Comparison of ENCODE assay signal across 8 cellular contexts in the genomic region with DNA sequence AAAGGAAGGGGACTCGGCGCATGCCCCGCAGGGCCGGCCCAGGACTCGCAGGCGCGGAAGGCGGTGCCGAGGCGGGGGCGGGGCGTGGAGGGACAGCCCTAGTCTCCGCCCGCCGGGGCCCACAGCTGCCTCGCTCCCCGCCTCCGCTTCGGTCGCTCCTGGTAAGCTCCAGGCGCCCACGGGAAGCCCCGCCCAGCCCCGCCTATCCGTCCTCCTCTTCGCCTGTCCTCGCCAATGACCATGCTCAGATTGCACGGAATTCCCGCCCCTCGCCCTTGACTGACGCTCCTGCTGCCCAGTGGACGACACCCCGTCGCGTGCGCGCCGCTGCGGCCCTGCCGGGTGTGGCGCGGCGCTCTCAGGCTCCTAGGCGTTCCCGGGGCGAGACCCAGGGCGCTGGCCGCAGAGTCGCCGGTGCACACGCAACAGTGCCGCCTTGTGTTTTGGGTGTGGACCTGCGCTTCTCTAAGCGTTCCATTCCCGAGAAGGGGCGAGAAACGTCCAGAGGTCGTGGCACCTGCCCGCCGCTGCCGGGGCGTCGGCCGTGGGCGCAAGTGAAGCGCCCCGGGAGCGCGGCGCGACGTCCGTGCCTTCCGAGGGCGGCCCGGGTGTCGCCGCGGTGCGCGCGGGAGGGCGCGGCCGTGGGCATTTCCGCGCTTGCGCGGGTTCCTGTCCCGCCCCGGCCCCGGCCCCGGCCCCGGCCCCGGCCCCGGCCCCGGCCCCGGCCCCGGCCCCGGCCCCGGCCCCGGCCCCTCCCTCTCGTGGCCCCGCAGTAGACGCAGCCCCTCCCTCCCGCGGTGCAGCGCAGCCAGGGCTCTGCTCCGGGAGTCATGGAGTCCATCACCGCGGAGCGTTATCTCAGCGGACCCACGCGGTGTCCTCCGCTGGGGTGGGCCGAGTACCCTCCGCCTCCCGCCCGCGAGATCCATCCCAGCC. TPM values are rescaled to one million over a fixed set of nuclear protein-coding genes. Genes with fewer than 3 reads are reported as not detected.
DNase-seq lines count a peak whose midpoint lies in the region; ATAC-seq, FAIRE-seq and TF ChIP-seq lines count a peak whose summit lies in the region.
"Not testable (repeated sequence)": the region's sequence is repeated elsewhere in the genome, so short reads cannot be mapped to it uniquely, and the experiment has no call there.

No MANE protein-coding gene starts in this region.

- not testable (repeated sequence) for H3K4me3 ChIP-seq in HCT116 (replicated peaks in 1 of 2; ENCODE audit: low read depth in 1 of 2, low read length in 2 of 2); GM12878
- H3K4me3 ChIP-seq in Peyer's patch: peak overlapping the region in 2 of 4 donors; percentile 33 to 42

- H3K27me3 Mint-ChIP-seq in immature natural killer cell (ENCODE audit: low read depth in 3 of 3): not testable (repeated sequence)

- not testable (repeated sequence) for DNase-seq in HCT116 (ENCODE audit: low read depth, low spot score); Peyer's patch; GM12878 (ENCODE audit: low read depth, low spot score); stimulated activated naive CD8-positive, alpha-beta T cell treated with anti-CD3 and anti-CD28 coated beads, Interleukin-15, Interleukin-2, amounts not matched to agents 100 U/mL and 50 U/mL, for 24 hours
- peak; percentile 33 to 65 (median 55) for DNase-seq in immature natural killer cell

- CTCF ChIA-PET in HCT116 (lab: Charles Lee); GM12878 (lab: Yijun Ruan, JAX): not testable (repeated sequence)

- H3K27ac Mint-ChIP-seq in immature natural killer cell: not testable (repeated sequence)

- not testable (repeated sequence) for H3K36me3 ChIP-seq in HCT116 (ENCODE audit: control insufficient read depth in 1 of 2, insufficient read depth in 2 of 2, low read length in 2 of 2); Peyer's patch; GM12878 (ENCODE audit: control insufficient read depth in 2 of 2, insufficient read depth in 2 of 2, low read length in 1 of 2)

- not testable (repeated sequence) for H3K9ac ChIP-seq in HCT116 (ENCODE audit: low read length); GM12878 (ENCODE audit: control insufficient read depth, insufficient read depth, low read length)

- not testable (repeated sequence) for H3K9me3 Mint-ChIP-seq in immature natural killer cell

- H3K4me3 Mint-ChIP-seq in immature natural killer cell: not testable (repeated sequence)

- POLR2A ChIA-PET in HCT116 (lab: Charles Lee); GM12878 (lab: Charles Lee): not testable (repeated sequence)

- H3K4me1 ChIP-seq in HCT116 (ENCODE audit: control insufficient read depth in 1 of 2, insufficient read depth in 2 of 2, low read length in 2 of 2); Peyer's patch; GM12878 (ENCODE audit: control insufficient read depth, insufficient read depth, low read length): not testable (repeated sequence)

- H3K27ac ChIP-seq in HCT116 (ENCODE audit: low read depth, low read length); GM12878 (ENCODE audit: control insufficient read depth, insufficient read depth): not testable (repeated sequence)
- peak overlapping the region; percentile 43 to 86 (median 74) for H3K27ac ChIP-seq in Peyer's patch

- H4K20me1 ChIP-seq in HCT116 (ENCODE audit: insufficient read depth); GM12878 (ENCODE audit: control insufficient read depth, insufficient read depth): not testable (repeated sequence)

- FAIRE-seq in G401.6 (lab: Jason Lieb, UNC) (peak; percentile 81), GM12878 (lab: Jason Lieb, UNC) (peak; percentile 97)

- not testable (repeated sequence) for H2AFZ ChIP-seq in HCT116 (ENCODE audit: low read depth, low read length, poor library complexity, severe bottlenecking); GM12878 (ENCODE audit: control insufficient read depth, low read depth, low read length)

- H3K4me1 Mint-ChIP-seq in immature natural killer cell: not testable (repeated sequence)

- intact Hi-C loops in HCT116 (cut with micrococcal nuclease): loop anchor here (10.0 kb wide), 1 partner anchor 415 kb away; the partner anchor contains the start of genes HCFC1 and TMEM187
- intact Hi-C loops in GM12878 (cut with micrococcal nuclease; ENCODE audit: unreplicated experiment): not testable (repeated sequence)

- not testable (repeated sequence) for H3K9me3 ChIP-seq in HCT116 (ENCODE audit: control insufficient read depth in 1 of 2, insufficient read depth in 1 of 2, low read depth in 1 of 2, low read length in 2 of 2); Peyer's patch; GM12878 (replicated peaks; ENCODE audit: control insufficient read depth, insufficient read depth, low read length)

- H3K36me3 Mint-ChIP-seq in immature natural killer cell: not testable (repeated sequence)

- ATAC-seq in GM19351 (IDR thresholded peaks at IDR 0.05; ENCODE audit: unreplicated experiment) (peak; percentile 62), HCT116 (peak; percentile 83), HG03103 (IDR thresholded peaks at IDR 0.05; ENCODE audit: low read depth, unreplicated experiment) (peak; percentile 63), GM12878 (peak; percentile 75)
- ATAC-seq in stimulated activated naive CD8-positive, alpha-beta T cell treated with anti-CD3 and anti-CD28 coated beads, Interleukin-15, Interleukin-2, amounts not matched to agents 100 U/mL and 50 U/mL, for 24 hours: peak; percentile 73

- in situ Hi-C loops in GM12878 (cut with MboI): not testable (repeated sequence)

- not testable (repeated sequence) for H3K79me2 ChIP-seq in HCT116 (ENCODE audit: insufficient read depth, low read length); GM12878 (ENCODE audit: control insufficient read depth, insufficient read depth, low read length)

- TF ChIP-seq CTCF in HCT116 (IDR thresholded peaks at IDR 0.05 in 2 of 3, conservative IDR thresholded peaks at IDR 0.05 in 1 of 3; ENCODE audit: borderline replicate concordance in 1 of 3, insufficient read depth in 1 of 3, low read depth in 2 of 3, low read length in 2 of 3); Peyer's patch (IDR thresholded peaks at IDR 0.05); GM12878 (IDR thresholded peaks at IDR 0.05 in 2 of 3, conservative IDR thresholded peaks at IDR 0.05 in 1 of 3; ENCODE audit: control insufficient read depth in 2 of 3, extremely low read depth in 1 of 3, insufficient read depth in 1 of 3, low read depth in 3 of 3, low read length in 3 of 3): not testable (repeated sequence)

- WGBS in GM12878 (ENCODE audit: insufficient coverage, insufficient replicate concordance, low lambda C conversion rate, missing lambda C conversion rate): no CpG with 5 or more reads among the region's 121 CpGs

- H3K9me2 ChIP-seq in HCT116 (ENCODE audit: insufficient read depth): not testable (repeated sequence)

- not testable (repeated sequence) for H3K4me2 ChIP-seq in HCT116 (ENCODE audit: low read length); GM12878 (ENCODE audit: control insufficient read depth, insufficient read depth)

- not testable (repeated sequence) for H3K27me3 ChIP-seq in HCT116 (ENCODE audit: insufficient read depth, low read length); Peyer's patch; GM12878 (replicated peaks in 1 of 2; ENCODE audit: control insufficient read depth in 2 of 2, insufficient read depth in 2 of 2, low read length in 1 of 2)

- SMC1A ChIA-PET in GM12878 (lab: Charles Lee; ENCODE audit: uncharacterized antibody, unreplicated experiment): not testable (repeated sequence)

- RAD21 ChIA-PET in HCT116 (lab: Charles Lee; ENCODE audit: low non-redundant PET in 1 of 2, low total read pairs in 2 of 2, uncharacterized antibody in 2 of 2, unreplicated experiment in 2 of 2); GM12878 (lab: Charles Lee; ENCODE audit: unreplicated experiment): not testable (repeated sequence)

- BruUV-seq in HCT116 (replicated peaks; lab: Mats Ljungman, UMichigan); GM12878 (replicated peaks; lab: Mats Ljungman, UMichigan): not testable (repeated sequence)

- TF ChIP-seq RAD21 in HCT116 (IDR thresholded peaks at IDR 0.05; ENCODE audit: low read depth); GM12878 (IDR thresholded peaks at IDR 0.05; ENCODE audit: insufficient read depth, low read depth, low read length): not testable (repeated sequence)

- TF ChIP-seq POLR2A in HCT116 (IDR thresholded peaks at IDR 0.05; ENCODE audit: borderline replicate concordance, extremely low read depth, insufficient read depth, insufficient read length); Peyer's patch (IDR thresholded peaks at IDR 0.05); GM12878 (IDR thresholded peaks at IDR 0.05; ENCODE audit: low read depth, low read length): not testable (repeated sequence)

- not testable (repeated sequence) for TF ChIP-seq EP300 in GM12878 (IDR thresholded peaks at IDR 0.05; ENCODE audit: borderline replicate concordance in 1 of 2, control insufficient read depth in 1 of 2, low read depth in 2 of 2, low read length in 2 of 2)

RNA-seq across cellular contexts. Expression of gene RPL10, which starts 8.1 kb away (rescaled TPM):
- 3,069 TPM for total RNA-seq in HCT116 (2021; ENCODE audit: unreplicated experiment)
- 5,638 and 6,597 TPM in 2 replicates for polyA plus RNA-seq in HCT116 (2012)
- 1,000 to 10,000 TPM; 1,992 to 4,644 (median 2,626) TPM for total RNA-seq in Peyer's patch
- total RNA-seq in GM12878 (2013; cell fraction: nucleolus; rRNA removed): 600 and 614 TPM in 2 replicates
- 4,925 and 4,997 TPM in 2 replicates for total RNA-seq in GM12878 (2014; rRNA removed)
- 3,759 and 3,772 TPM in 2 replicates for total RNA-seq in GM12878 (2014; rRNA removed; fragmentation: Illumina TruSeq; extraction: Trizol)
- total RNA-seq in GM12878 (2021): 4,064 and 4,152 TPM in 2 replicates
- 5,001 TPM for polyA plus RNA-seq in GM12878 (2011; ENCODE audit: low read depth)
- 2,618 and 3,504 TPM in 2 replicates for polyA plus RNA-seq in GM12878 (2011; rRNA removed)
- 4,504 and 6,793 TPM in 2 replicates for polyA plus RNA-seq in GM12878 (2011; cell fraction: cytosol; rRNA removed)
- 1,382 and 2,108 TPM in 2 replicates for polyA plus RNA-seq in GM12878 (2011; cell fraction: nucleus; rRNA removed)
- 6,434 and 6,606 TPM in 2 replicates for polyA plus RNA-seq in GM12878 (2012)
- 6,343 and 6,987 TPM in 2 replicates for polyA plus RNA-seq in GM12878 (2014; fragmentation: Illumina TruSeq; extraction: Trizol)
- polyA plus RNA-seq in GM12878 (2014; fragmentation: Nextera tagmentation; extraction: Ambion mirVana): 1,000 to 10,000 TPM; 5,383 to 7,222 TPM
- 6,238 and 6,871 TPM in 2 replicates for polyA plus RNA-seq in GM12878 (2014; rRNA removed)
- polyA plus RNA-seq in GM12878 (2016; fragmentation: Nextera tagmentation; extraction: Ambion mirVana): 1,000 to 10,000 TPM; 1,938 to 2,032 TPM
- polyA minus RNA-seq in GM12878 (2011; rRNA and poly(A)+ RNA removed): 1,076 and 2,028 TPM in 2 replicates
- 767 and 786 TPM in 2 replicates for polyA minus RNA-seq in GM12878 (2011; cell fraction: cytosol; rRNA and poly(A)+ RNA removed)
- 230 and 289 TPM in 2 replicates for polyA minus RNA-seq in GM12878 (2011; cell fraction: nucleus; rRNA and poly(A)+ RNA removed)
- polyA plus RNA-seq in immature natural killer cell: 1,000 to 10,000 TPM; 2,085 to 3,021 (median 2,819) TPM

RNA-seq across cellular contexts. Expression of gene EMD, which starts 11.0 kb away (rescaled TPM):
- 102 TPM for total RNA-seq in HCT116 (2021; ENCODE audit: unreplicated experiment)
- 148 TPM in 2 replicates for polyA plus RNA-seq in HCT116 (2012)
- total RNA-seq in Peyer's patch: 10 to 100 TPM; 21.7 to 31.4 (median 26.6) TPM
- total RNA-seq in GM12878 (2013; cell fraction: nucleolus; rRNA removed): 11.7 and 14.3 TPM in 2 replicates
- 13.1 and 16.0 TPM in 2 replicates for total RNA-seq in GM12878 (2014; rRNA removed)
- total RNA-seq in GM12878 (2014; rRNA removed; fragmentation: Illumina TruSeq; extraction: Trizol): 26.7 and 27.1 TPM in 2 replicates
- 58.5 and 59.3 TPM in 2 replicates for total RNA-seq in GM12878 (2021)
- 18.8 TPM for polyA plus RNA-seq in GM12878 (2011; ENCODE audit: low read depth)
- 15.3 and 23.3 TPM in 2 replicates for polyA plus RNA-seq in GM12878 (2011; rRNA removed)
- polyA plus RNA-seq in GM12878 (2011; cell fraction: cytosol; rRNA removed): 29.0 and 36.8 TPM in 2 replicates
- polyA plus RNA-seq in GM12878 (2011; cell fraction: nucleus; rRNA removed): 49.6 and 51.9 TPM in 2 replicates
- polyA plus RNA-seq in GM12878 (2012): 48.6 and 64.1 TPM in 2 replicates
- polyA plus RNA-seq in GM12878 (2014; fragmentation: Illumina TruSeq; extraction: Trizol): 63.8 and 83.3 TPM in 2 replicates
- polyA plus RNA-seq in GM12878 (2014; fragmentation: Nextera tagmentation; extraction: Ambion mirVana): 1 to 10 TPM in 1 of 2 experiments, under 1 TPM in 1; 0.76 to 1.9 TPM
- polyA plus RNA-seq in GM12878 (2014; rRNA removed): 63.9 TPM in 2 replicates
- polyA plus RNA-seq in GM12878 (2016; fragmentation: Nextera tagmentation; extraction: Ambion mirVana): 100 to 1,000 TPM in 1 of 2 experiments, 10 to 100 TPM in 1; 89.5 to 100 TPM
- polyA minus RNA-seq in GM12878 (2011; rRNA and poly(A)+ RNA removed): 12.9 and 24.7 TPM in 2 replicates
- 14.8 and 18.7 TPM in 2 replicates for polyA minus RNA-seq in GM12878 (2011; cell fraction: cytosol; rRNA and poly(A)+ RNA removed)
- 12.0 and 16.9 TPM in 2 replicates for polyA minus RNA-seq in GM12878 (2011; cell fraction: nucleus; rRNA and poly(A)+ RNA removed)
- polyA plus RNA-seq in immature natural killer cell: 10 to 100 TPM; 27.2 to 31.2 (median 28.9) TPM

RNA-seq across cellular contexts. Expression of gene FLNA, which starts 15.6 kb away (rescaled TPM):
- total RNA-seq in HCT116 (2021; ENCODE audit: unreplicated experiment) (546 TPM), Peyer's patch (100 to 1,000 TPM; 143 to 663 (median 328) TPM), GM12878 (2014; rRNA removed) (379 and 459 TPM in 2 replicates), GM12878 (2014; rRNA removed; fragmentation: Illumina TruSeq; extraction: Trizol) (128 and 137 TPM in 2 replicates), GM12878 (2021) (617 and 643 TPM in 2 replicates)
- polyA plus RNA-seq in HCT116 (2012): 518 and 552 TPM in 2 replicates
- 217 and 245 TPM in 2 replicates for total RNA-seq in GM12878 (2013; cell fraction: nucleolus; rRNA removed)
- polyA plus RNA-seq in GM12878 (2011; ENCODE audit: low read depth): 75.8 TPM
- polyA plus RNA-seq in GM12878 (2011; rRNA removed) (22.1 and 56.9 TPM in 2 replicates), GM12878 (2014; fragmentation: Illumina TruSeq; extraction: Trizol) (52.0 and 174 TPM in 2 replicates), GM12878 (2014; fragmentation: Nextera tagmentation; extraction: Ambion mirVana) (10 to 100 TPM in 1 of 2 experiments, 1 to 10 TPM in 1; 5.1 to 30.6 TPM), GM12878 (2014; rRNA removed) (168 and 269 TPM in 2 replicates), GM12878 (2016; fragmentation: Nextera tagmentation; extraction: Ambion mirVana) (100 to 1,000 TPM; 344 to 347 TPM), immature natural killer cell (1,000 to 10,000 TPM in 1 of 3 donors, 100 to 1,000 TPM in 2; 135 to 1,231 (median 241) TPM)
- 101 and 120 TPM in 2 replicates for polyA plus RNA-seq in GM12878 (2011; cell fraction: cytosol; rRNA removed)
- 466 and 752 TPM in 2 replicates for polyA plus RNA-seq in GM12878 (2011; cell fraction: nucleus; rRNA removed)
- polyA plus RNA-seq in GM12878 (2012): 167 and 174 TPM in 2 replicates
- polyA minus RNA-seq in GM12878 (2011; rRNA and poly(A)+ RNA removed): 385 and 416 TPM in 2 replicates
- 382 and 413 TPM in 2 replicates for polyA minus RNA-seq in GM12878 (2011; cell fraction: cytosol; rRNA and poly(A)+ RNA removed)
- polyA minus RNA-seq in GM12878 (2011; cell fraction: nucleus; rRNA and poly(A)+ RNA removed): 154 and 358 TPM in 2 replicates

RNA-seq across cellular contexts. Expression of gene DNASE1L1, which starts 19.0 kb away (rescaled TPM):
- total RNA-seq in HCT116 (2021; ENCODE audit: unreplicated experiment) (16.5 TPM), Peyer's patch (10 to 100 TPM; 23.9 to 41.2 (median 32.2) TPM), GM12878 (2014; rRNA removed) (19.3 and 19.7 TPM in 2 replicates), GM12878 (2014; rRNA removed; fragmentation: Illumina TruSeq; extraction: Trizol) (6.4 and 7.3 TPM in 2 replicates), GM12878 (2021) (13.5 and 14.6 TPM in 2 replicates)
- polyA plus RNA-seq in HCT116 (2012): 21.9 and 23.2 TPM in 2 replicates
- 7.5 and 8.3 TPM in 2 replicates for total RNA-seq in GM12878 (2013; cell fraction: nucleolus; rRNA removed)
- 8.7 TPM for polyA plus RNA-seq in GM12878 (2011; ENCODE audit: low read depth)
- polyA plus RNA-seq in GM12878 (2011; rRNA removed) (3.1 and 4.4 TPM in 2 replicates), GM12878 (2014; fragmentation: Illumina TruSeq; extraction: Trizol) (4.1 and 6.7 TPM in 2 replicates), GM12878 (2014; fragmentation: Nextera tagmentation; extraction: Ambion mirVana) (under 1 TPM; 0.60 to 0.74 TPM), GM12878 (2014; rRNA removed) (20.0 and 22.7 TPM in 2 replicates), GM12878 (2016; fragmentation: Nextera tagmentation; extraction: Ambion mirVana) (10 to 100 TPM in 1 of 2 experiments, 1 to 10 TPM in 1; 6.9 to 10.9 TPM), immature natural killer cell (10 to 100 TPM; 14.1 to 21.1 (median 17.8) TPM)
- 6.2 and 9.1 TPM in 2 replicates for polyA plus RNA-seq in GM12878 (2011; cell fraction: cytosol; rRNA removed)
- polyA plus RNA-seq in GM12878 (2011; cell fraction: nucleus; rRNA removed): 9.8 and 11.9 TPM in 2 replicates
- 12.7 and 15.6 TPM in 2 replicates for polyA plus RNA-seq in GM12878 (2012)
- polyA minus RNA-seq in GM12878 (2011; rRNA and poly(A)+ RNA removed): 3.6 and 4.6 TPM in 2 replicates
- polyA minus RNA-seq in GM12878 (2011; cell fraction: cytosol; rRNA and poly(A)+ RNA removed): 1.6 and 3.4 TPM in 2 replicates
- 1.5 and 3.7 TPM in 2 replicates for polyA minus RNA-seq in GM12878 (2011; cell fraction: nucleus; rRNA and poly(A)+ RNA removed)

RNA-seq across cellular contexts. Expression of gene TAFAZZIN, which starts 21.3 kb away (rescaled TPM):
- total RNA-seq in HCT116 (2021; ENCODE audit: unreplicated experiment) (28.0 TPM), Peyer's patch (100 to 1,000 TPM; 105 to 147 (median 112) TPM), GM12878 (2014; rRNA removed) (25.3 and 31.3 TPM in 2 replicates), GM12878 (2014; rRNA removed; fragmentation: Illumina TruSeq; extraction: Trizol) (14.2 and 15.3 TPM in 2 replicates), GM12878 (2021) (37.0 and 39.2 TPM in 2 replicates)
- 27.0 and 27.7 TPM in 2 replicates for polyA plus RNA-seq in HCT116 (2012)
- 53.3 and 55.8 TPM in 2 replicates for total RNA-seq in GM12878 (2013; cell fraction: nucleolus; rRNA removed)
- polyA plus RNA-seq in GM12878 (2011; ENCODE audit: low read depth): 19.4 TPM
- polyA plus RNA-seq in GM12878 (2011; rRNA removed) (15.7 and 20.0 TPM in 2 replicates), GM12878 (2014; fragmentation: Illumina TruSeq; extraction: Trizol) (21.8 and 22.6 TPM in 2 replicates), GM12878 (2014; fragmentation: Nextera tagmentation; extraction: Ambion mirVana) (1 to 10 TPM in 1 of 2 experiments, under 1 TPM in 1; 0.71 to 1.4 TPM), GM12878 (2014; rRNA removed) (43.1 and 50.4 TPM in 2 replicates), GM12878 (2016; fragmentation: Nextera tagmentation; extraction: Ambion mirVana) (10 to 100 TPM; 25.0 to 31.6 TPM), immature natural killer cell (10 to 100 TPM; 24.9 to 39.2 (median 32.4) TPM)
- polyA plus RNA-seq in GM12878 (2011; cell fraction: cytosol; rRNA removed): 27.0 and 29.1 TPM in 2 replicates
- polyA plus RNA-seq in GM12878 (2011; cell fraction: nucleus; rRNA removed): 183 and 209 TPM in 2 replicates
- 30.8 and 43.7 TPM in 2 replicates for polyA plus RNA-seq in GM12878 (2012)
- 9.9 and 12.2 TPM in 2 replicates for polyA minus RNA-seq in GM12878 (2011; rRNA and poly(A)+ RNA removed)
- polyA minus RNA-seq in GM12878 (2011; cell fraction: cytosol; rRNA and poly(A)+ RNA removed): 9.1 and 10.7 TPM in 2 replicates
- 26.0 and 36.0 TPM in 2 replicates for polyA minus RNA-seq in GM12878 (2011; cell fraction: nucleus; rRNA and poly(A)+ RNA removed)
